Comparison of ENCODE assay signal across 15 cellular contexts in the genomic region with DNA sequence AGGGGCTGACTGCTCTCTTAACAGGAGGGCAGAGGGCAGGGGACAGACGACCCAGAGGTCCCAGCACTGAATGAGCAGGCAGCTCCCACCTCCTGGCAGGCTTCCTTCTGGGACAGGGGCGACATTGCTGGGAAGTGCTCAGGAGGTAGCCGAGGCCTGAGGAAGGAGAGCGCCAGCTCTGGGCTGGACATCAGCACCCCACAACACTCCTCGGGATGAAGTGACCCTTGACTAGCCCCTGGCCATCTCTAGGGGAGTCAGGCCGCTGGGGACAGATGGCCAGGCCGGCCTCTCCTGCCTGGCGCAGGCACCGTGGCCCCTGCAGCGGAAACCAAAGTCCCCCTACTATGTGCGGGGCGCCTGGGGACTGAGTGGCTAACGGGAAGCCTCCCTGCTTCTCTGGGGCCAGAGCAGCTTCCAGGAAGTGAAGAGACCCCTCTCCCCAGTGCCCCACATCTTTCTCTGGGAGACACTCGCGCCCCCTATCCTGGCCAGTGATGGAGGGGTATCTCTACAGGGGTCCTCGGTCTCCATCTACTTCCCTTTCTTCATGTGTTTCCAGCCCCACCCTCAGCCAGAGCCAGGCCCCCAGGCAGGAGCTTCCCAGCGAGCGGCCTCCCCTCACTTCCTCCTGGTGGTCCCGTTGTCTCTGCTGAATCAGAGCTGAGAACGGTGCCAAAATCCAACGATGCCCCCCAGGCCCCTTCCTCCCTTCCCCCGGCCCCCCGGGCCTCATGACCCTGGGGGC. TPM values are rescaled to one million over a fixed set of nuclear protein-coding genes. Genes with fewer than 3 reads are reported as not detected.
DNase-seq lines count a peak whose midpoint lies in the region; ATAC-seq, FAIRE-seq and TF ChIP-seq lines count a peak whose summit lies in the region.
"Had no signal": no experiment of that assay in that cellular context is flagged by ENCODE, and none has a peak within 500 bp of the region (broad histone marks: within the 10 kb centered on the region; RNA-seq: fewer than 3 reads in every experiment).

No MANE protein-coding gene starts in this region.

- H3K9me3 ChIP-seq in HepG2 (ENCODE audit: low read length) = no peaks in the 10 kb centered on the region
- H3K9me3 ChIP-seq in right lobe of liver = no peaks in the 10 kb centered on the region
- H3K9me3 ChIP-seq in PC-3 (ENCODE audit: low read length) = no peaks in the 10 kb centered on the region
- H3K9me3 ChIP-seq in BE2C = no peaks in the 10 kb centered on the region

- CTCF ChIA-PET in HepG2 (lab: Yijun Ruan, JAX; ENCODE audit: low intra/inter-chr PET ratio, low total read pairs) = no interaction called here
- CTCF ChIA-PET in PC-3 (lab: Charles Lee) = no interaction called here

- H3K9ac ChIP-seq in HepG2 (ENCODE audit: insufficient read depth, low read depth, low read length) (no peak overlapping the region), PC-3 (ENCODE audit: low read length) (no peak overlapping the region)

- H3K9me2 ChIP-seq in PC-3 (replicated peaks; ENCODE audit: low read length) = no peaks in the 10 kb centered on the region

- ATAC-seq in HepG2 (no peak), right lobe of liver (no peak), PC-3 (no peak)
- ATAC-seq: Right ventricle myocardium inferior had no signal

- TF ChIP-seq EP300 in HepG2 (IDR thresholded peaks at IDR 0.05; ENCODE audit: low read depth in 2 of 2, low read length in 2 of 2) (no peak), HepG2 (CRISPR knock-in tag; IDR thresholded peaks at IDR 0.05; ENCODE audit: borderline replicate concordance) (no peak)

- H3F3A ChIP-seq in PC-3 (ENCODE audit: low read length, unreplicated experiment) = no peaks in the 10 kb centered on the region

- intact Hi-C loops in HepG2 (cut with micrococcal nuclease; ENCODE audit: unreplicated experiment) (no loop called here), right lobe of liver (cut with DNase I) (no loop called here), PC-3 (cut with micrococcal nuclease) (no loop called here)

- in situ Hi-C loops in HepG2 (cut with HindIII; ENCODE audit: extremely low pct_ligation_motif_present, low pct_unique_long_range_greater_than_20kb) = no loop called here

- TF ChIP-seq CTCF in HepG2 (CRISPR knock-in tag; IDR thresholded peaks at IDR 0.05) = no peak
- no peak for TF ChIP-seq CTCF in right lobe of liver (IDR thresholded peaks at IDR 0.05)
- no peak for TF ChIP-seq CTCF in PC-3 (conservative IDR thresholded peaks at IDR 0.05; ENCODE audit: low read depth, low read length)
- TF ChIP-seq CTCF in glutamatergic neuron (IDR thresholded peaks at IDR 0.05; ENCODE audit: partially characterized antibody, unreplicated experiment) = no peak
- no peak for TF ChIP-seq CTCF in BE2C (IDR thresholded peaks at IDR 0.05; ENCODE audit: low read depth, low read length)

- no peak for DNase-seq in HepG2 (ENCODE audit: low spot score)
- no peak for DNase-seq in right lobe of liver
- DNase-seq in PC-3 = no peak
- peak; percentile 24 for DNase-seq in glutamatergic neuron
- DNase-seq in stimulated activated CD4-positive, alpha-beta T cell treated with anti-CD3 and anti-CD28 coated beads, Interleukin-4, amount 100 ng/mL, for 1 hour = no peak
- no peak for DNase-seq in NCI-H1105 treated with DMSO at 0.1 percent for 48 hours (lab: John Stamatoyannopoulos, UW)
- DNase-seq in activated CD4-positive, CD25-positive, alpha-beta regulatory T cell (lab: John Stamatoyannopoulos, UW) = no peak
- DNase-seq in BE2C = no peak
- DNase-seq: Kasumi-1, NCI-H187 treated with DMSO at 0.1 percent for 48 hours, NCI-H446, NCI-H748 treated with DMSO at 0.1 percent for 48 hours had no signal

- WGBS in HepG2 (ENCODE audit: low lambda C conversion rate) = 68% methylated on average over 17 of the region's 23 CpGs
- WGBS in right lobe of liver (ENCODE audit: insufficient coverage, low coverage, low lambda C conversion rate, missing lambda C conversion rate) = 74% methylated on average over 8 of the region's 23 CpGs

- H4K20me1 ChIP-seq in HepG2 (ENCODE audit: insufficient read depth, low read length) = no peaks in the 10 kb centered on the region
- no peaks in the 10 kb centered on the region for H4K20me1 ChIP-seq in PC-3 (ENCODE audit: low read length)

- H2AFZ ChIP-seq in HepG2 (ENCODE audit: low read length) (no peak overlapping the region), PC-3 (ENCODE audit: low read length) (no peak overlapping the region)

- no peak for FAIRE-seq in HepG2 (lab: Jason Lieb, UNC)

- H3K27ac Mint-ChIP-seq in glutamatergic neuron (ENCODE audit: unreplicated experiment) = no peak overlapping the region

- H3K4me1 Mint-ChIP-seq in glutamatergic neuron (ENCODE audit: low read depth, unreplicated experiment) = peaks cover 1% of the 10 kb centered on the region

- peaks cover 22% of the 10 kb centered on the region for H3K27me3 Mint-ChIP-seq in glutamatergic neuron (ENCODE audit: unreplicated experiment)

- H3K36me3 Mint-ChIP-seq in glutamatergic neuron (ENCODE audit: unreplicated experiment) = no peaks in the 10 kb centered on the region

- H3K4me3 ChIP-seq in HepG2 (replicated peaks in 1 of 3; ENCODE audit: insufficient read depth in 1 of 3, low read depth in 2 of 3, low read length in 3 of 3) = peak overlapping the region in 1 of 3 experiments; percentile 27; a peak in 1 of 6 replicates
- H3K4me3 ChIP-seq in right lobe of liver = no peak overlapping the region
- no peak overlapping the region for H3K4me3 ChIP-seq in PC-3 (ENCODE audit: low read length)
- H3K4me3 ChIP-seq in BE2C (ENCODE audit: low read depth, low read length) = no peak overlapping the region

- H3K79me2 ChIP-seq in HepG2 (ENCODE audit: insufficient read depth, low read length) (no peaks in the 10 kb centered on the region), PC-3 (ENCODE audit: low read length) (no peaks in the 10 kb centered on the region)

- POLR2A ChIA-PET in HepG2 (lab: Yijun Ruan, JAX) (interaction anchor here (1.1 to 1.4 kb wide), 2 partner anchors 11 to 56 kb away, joined by 3 read pairs; a partner anchor contains a TSS), PC-3 (lab: Charles Lee; ENCODE audit: unreplicated experiment) (interaction anchor here (0.5 kb wide), 1 partner anchor 139 kb away, joined by 3 read pairs; no protein-coding TSS in a partner anchor)

- H3K4me3 Mint-ChIP-seq in glutamatergic neuron (ENCODE audit: unreplicated experiment) = no peak overlapping the region

- no TSS peak for BruUV-seq in HepG2 (replicated peaks; lab: Mats Ljungman, UMichigan)
- BruUV-seq in PC-3 (replicated peaks; lab: Mats Ljungman, UMichigan) = TSS peak; percentile 15

- no peaks in the 10 kb centered on the region for H3K27me3 ChIP-seq in HepG2 (ENCODE audit: control insufficient read depth in 1 of 2, insufficient read depth in 2 of 2, low read length in 2 of 2)
- no peaks in the 10 kb centered on the region for H3K27me3 ChIP-seq in right lobe of liver
- H3K27me3 ChIP-seq in PC-3 (ENCODE audit: low read length) = no peaks in the 10 kb centered on the region
- no peaks in the 10 kb centered on the region for H3K27me3 ChIP-seq in BE2C

- H3K4me1 ChIP-seq in HepG2 (ENCODE audit: insufficient read depth, low read length) = peaks cover 44% of the 10 kb centered on the region
- peaks cover 0 to 6% (median 0%) of the 10 kb centered on the region in 4 donors for H3K4me1 ChIP-seq in right lobe of liver
- H3K4me1 ChIP-seq in PC-3 (ENCODE audit: insufficient read depth, low read length) = peaks cover 4% of the 10 kb centered on the region; the same call in 1 of the 2 replicates
- H3K4me1 ChIP-seq in BE2C = peaks cover 7% of the 10 kb centered on the region; the same call in 1 of the 2 replicates

- H3K9me3 Mint-ChIP-seq in glutamatergic neuron (ENCODE audit: unreplicated experiment) = peaks cover 13% of the 10 kb centered on the region

- H3K4me2 ChIP-seq in HepG2 (ENCODE audit: low read depth, low read length) (peak overlapping the region; percentile 68; the same call in 1 of the 2 replicates), PC-3 (ENCODE audit: low read length) (no peak overlapping the region)

- no peak for TF ChIP-seq POLR2A in HepG2 (IDR thresholded peaks at IDR 0.05; ENCODE audit: insufficient read depth in 1 of 2, low read depth in 2 of 2, low read length in 2 of 2)
- TF ChIP-seq POLR2A in right lobe of liver (IDR thresholded peaks at IDR 0.05) = no peak

- no peak overlapping the region for H3K27ac ChIP-seq in HepG2 (ENCODE audit: extremely low read length, insufficient read depth, low read length)
- no peak overlapping the region for H3K27ac ChIP-seq in right lobe of liver
- no peak overlapping the region for H3K27ac ChIP-seq in PC-3 (ENCODE audit: low read length)

- no peak for TF ChIP-seq RAD21 in HepG2 (CRISPR knock-in tag; IDR thresholded peaks at IDR 0.05)

- no peaks in the 10 kb centered on the region for H3K36me3 ChIP-seq in HepG2 (replicated peaks in 1 of 2; ENCODE audit: control insufficient read depth in 1 of 2, insufficient read depth in 2 of 2, low read length in 2 of 2)
- H3K36me3 ChIP-seq in right lobe of liver = no peaks in the 10 kb centered on the region
- no peaks in the 10 kb centered on the region for H3K36me3 ChIP-seq in PC-3 (ENCODE audit: low read depth, low read length)
- H3K36me3 ChIP-seq in BE2C = no peaks in the 10 kb centered on the region

RNA-seq across cellular contexts. Expression of a gene that starts 10.0 kb away (rescaled TPM):
- total RNA-seq in HepG2 (2016; rRNA removed; fragmentation: Illumina TruSeq; extraction: Trizol) (0.07 TPM in 2 replicates), right lobe of liver (under 1 TPM in 4 of 6 experiments, not detected in 2; 0.07 to 0.37 (median 0.12) TPM), PC-3 (2014; rRNA removed) (2.4 and 2.5 TPM in 2 replicates), glutamatergic neuron (ENCODE audit: unreplicated experiment) (37.4 TPM)
- total RNA-seq in HepG2 (2016; cell fraction: cytosol; rRNA removed; fragmentation: Illumina TruSeq; extraction: Trizol; ENCODE audit: low read depth) = 0.30 TPM in 1 of 2 replicates, not detected in the other
- 0.09 and 0.30 TPM in 2 replicates for total RNA-seq in HepG2 (2016; cell fraction: insoluble cytoplasmic fraction; rRNA removed; fragmentation: Illumina TruSeq; extraction: Trizol)
- total RNA-seq in HepG2 (2016; cell fraction: membrane; rRNA removed; fragmentation: Illumina TruSeq; extraction: Trizol) = 0.15 and 0.17 TPM in 2 replicates
- total RNA-seq in HepG2 (2016; cell fraction: nucleus; rRNA removed; fragmentation: Illumina TruSeq; extraction: Trizol) = 0.09 and 0.22 TPM in 2 replicates
- polyA plus RNA-seq in HepG2 (2011; rRNA removed) = 0.17 TPM in 2 replicates
- 0.05 and 0.13 TPM in 2 replicates for polyA plus RNA-seq in HepG2 (2011; cell fraction: cytosol; rRNA removed)
- polyA plus RNA-seq in HepG2 (2011; cell fraction: nucleus; rRNA removed) = 0.73 and 1.3 TPM in 2 replicates
- 1.5 and 1.8 TPM in 2 replicates for polyA plus RNA-seq in HepG2 (2012)
- polyA plus RNA-seq in HepG2 (2016; cell fraction: cytosol; fragmentation: Illumina TruSeq; extraction: Trizol; ENCODE audit: low read depth) = 0.23 and 0.25 TPM in 2 replicates
- polyA plus RNA-seq in HepG2 (2016; cell fraction: insoluble cytoplasmic fraction; fragmentation: Illumina TruSeq; extraction: Trizol; ENCODE audit: low read depth) = 0.54 and 0.83 TPM in 2 replicates
- polyA plus RNA-seq in HepG2 (2016; cell fraction: membrane; fragmentation: Illumina TruSeq; extraction: Trizol; ENCODE audit: low read depth) = 0.34 and 0.41 TPM in 2 replicates
- polyA plus RNA-seq in HepG2 (2016; cell fraction: nucleus; fragmentation: Illumina TruSeq; extraction: Trizol; ENCODE audit: insufficient read depth, low read depth) = 1.3 and 1.5 TPM in 2 replicates
- polyA minus RNA-seq in HepG2 (2011; rRNA and poly(A)+ RNA removed; ENCODE audit: low replicate concordance) = 0.34 TPM in 1 of 2 replicates, not detected in the other
- polyA minus RNA-seq in HepG2 (2011; cell fraction: cytosol; rRNA and poly(A)+ RNA removed) = 0.97 and 1.1 TPM in 2 replicates
- 0.25 and 0.26 TPM in 2 replicates for polyA minus RNA-seq in HepG2 (2011; cell fraction: nucleus; rRNA and poly(A)+ RNA removed)
- polyA plus RNA-seq in BE2C (2012; ENCODE audit: insufficient read depth, insufficient read length, low read depth) = 5.3 TPM
- total RNA-seq: H4, Right ventricle myocardium inferior had no signal
- polyA plus RNA-seq: BJ had no signal

RNA-seq across cellular contexts. Expression of a gene that starts 24.2 kb away (rescaled TPM):
- total RNA-seq in HepG2 (2016; rRNA removed; fragmentation: Illumina TruSeq; extraction: Trizol) = 4.0 and 8.0 TPM in 2 replicates
- total RNA-seq in HepG2 (2016; cell fraction: cytosol; rRNA removed; fragmentation: Illumina TruSeq; extraction: Trizol; ENCODE audit: low read depth) = 0.97 and 1.0 TPM in 2 replicates
- total RNA-seq in HepG2 (2016; cell fraction: insoluble cytoplasmic fraction; rRNA removed; fragmentation: Illumina TruSeq; extraction: Trizol) = 4.0 and 9.1 TPM in 2 replicates
- total RNA-seq in HepG2 (2016; cell fraction: membrane; rRNA removed; fragmentation: Illumina TruSeq; extraction: Trizol) = 2.2 and 3.4 TPM in 2 replicates
- 7.5 and 8.2 TPM in 2 replicates for total RNA-seq in HepG2 (2016; cell fraction: nucleus; rRNA removed; fragmentation: Illumina TruSeq; extraction: Trizol)
- 10.3 and 14.6 TPM in 2 replicates for polyA plus RNA-seq in HepG2 (2011; rRNA removed)
- 6.6 and 7.8 TPM in 2 replicates for polyA plus RNA-seq in HepG2 (2011; cell fraction: cytosol; rRNA removed)
- 7.6 and 8.4 TPM in 2 replicates for polyA plus RNA-seq in HepG2 (2011; cell fraction: nucleus; rRNA removed)
- 10.1 and 12.0 TPM in 2 replicates for polyA plus RNA-seq in HepG2 (2012)
- 0.41 and 0.42 TPM in 2 replicates for polyA plus RNA-seq in HepG2 (2016; cell fraction: cytosol; fragmentation: Illumina TruSeq; extraction: Trizol; ENCODE audit: low read depth)
- 2.8 and 3.6 TPM in 2 replicates for polyA plus RNA-seq in HepG2 (2016; cell fraction: insoluble cytoplasmic fraction; fragmentation: Illumina TruSeq; extraction: Trizol; ENCODE audit: low read depth)
- polyA plus RNA-seq in HepG2 (2016; cell fraction: membrane; fragmentation: Illumina TruSeq; extraction: Trizol; ENCODE audit: low read depth) = 0.65 and 1.00 TPM in 2 replicates
- polyA plus RNA-seq in HepG2 (2016; cell fraction: nucleus; fragmentation: Illumina TruSeq; extraction: Trizol; ENCODE audit: insufficient read depth, low read depth) = 8.0 and 10.3 TPM in 2 replicates
- polyA minus RNA-seq in HepG2 (2011; rRNA and poly(A)+ RNA removed; ENCODE audit: low replicate concordance) = 13.5 and 26.2 TPM in 2 replicates
- 10.5 and 13.4 TPM in 2 replicates for polyA minus RNA-seq in HepG2 (2011; cell fraction: cytosol; rRNA and poly(A)+ RNA removed)
- polyA minus RNA-seq in HepG2 (2011; cell fraction: nucleus; rRNA and poly(A)+ RNA removed) = 5.5 and 7.0 TPM in 2 replicates
- total RNA-seq in right lobe of liver = 1 to 10 TPM; 1.5 to 9.6 (median 3.5) TPM
- total RNA-seq in PC-3 (2014; rRNA removed) = 30.8 and 35.3 TPM in 2 replicates
- total RNA-seq in glutamatergic neuron (ENCODE audit: unreplicated experiment) = not detected
- polyA plus RNA-seq in BE2C (2012; ENCODE audit: insufficient read depth, insufficient read length, low read depth) = 0.45 TPM

RNA-seq across cellular contexts. Expression of a gene that starts 34.1 kb away (rescaled TPM):
- 1.3 and 1.7 TPM in 2 replicates for total RNA-seq in HepG2 (2016; rRNA removed; fragmentation: Illumina TruSeq; extraction: Trizol)
- 0.61 and 0.62 TPM in 2 replicates for total RNA-seq in HepG2 (2016; cell fraction: cytosol; rRNA removed; fragmentation: Illumina TruSeq; extraction: Trizol; ENCODE audit: low read depth)
- total RNA-seq in HepG2 (2016; cell fraction: insoluble cytoplasmic fraction; rRNA removed; fragmentation: Illumina TruSeq; extraction: Trizol) = 1.1 and 1.6 TPM in 2 replicates
- total RNA-seq in HepG2 (2016; cell fraction: membrane; rRNA removed; fragmentation: Illumina TruSeq; extraction: Trizol) = 1.6 and 1.7 TPM in 2 replicates
- 1.2 and 1.7 TPM in 2 replicates for total RNA-seq in HepG2 (2016; cell fraction: nucleus; rRNA removed; fragmentation: Illumina TruSeq; extraction: Trizol)
- polyA plus RNA-seq in HepG2 (2011; rRNA removed) = 2.4 and 3.1 TPM in 2 replicates
- polyA plus RNA-seq in HepG2 (2011; cell fraction: cytosol; rRNA removed) = 2.1 and 2.9 TPM in 2 replicates
- polyA plus RNA-seq in HepG2 (2011; cell fraction: nucleus; rRNA removed) = 8.0 and 8.2 TPM in 2 replicates
- 3.2 TPM in 2 replicates for polyA plus RNA-seq in HepG2 (2012)
- polyA plus RNA-seq in HepG2 (2016; cell fraction: cytosol; fragmentation: Illumina TruSeq; extraction: Trizol; ENCODE audit: low read depth) = 0.58 and 0.84 TPM in 2 replicates
- 1.7 and 2.0 TPM in 2 replicates for polyA plus RNA-seq in HepG2 (2016; cell fraction: insoluble cytoplasmic fraction; fragmentation: Illumina TruSeq; extraction: Trizol; ENCODE audit: low read depth)
- 1.4 and 1.6 TPM in 2 replicates for polyA plus RNA-seq in HepG2 (2016; cell fraction: membrane; fragmentation: Illumina TruSeq; extraction: Trizol; ENCODE audit: low read depth)
- 3.6 and 4.8 TPM in 2 replicates for polyA plus RNA-seq in HepG2 (2016; cell fraction: nucleus; fragmentation: Illumina TruSeq; extraction: Trizol; ENCODE audit: insufficient read depth, low read depth)
- polyA minus RNA-seq in HepG2 (2011; rRNA and poly(A)+ RNA removed; ENCODE audit: low replicate concordance) = 6.3 and 14.8 TPM in 2 replicates
- 1.1 and 1.3 TPM in 2 replicates for polyA minus RNA-seq in HepG2 (2011; cell fraction: cytosol; rRNA and poly(A)+ RNA removed)
- 1.9 and 2.9 TPM in 2 replicates for polyA minus RNA-seq in HepG2 (2011; cell fraction: nucleus; rRNA and poly(A)+ RNA removed)
- 1 to 10 TPM; 3.7 to 6.3 (median 4.9) TPM for total RNA-seq in right lobe of liver
- total RNA-seq in PC-3 (2014; rRNA removed) = 29.5 and 42.4 TPM in 2 replicates
- 36.4 TPM for total RNA-seq in glutamatergic neuron (ENCODE audit: unreplicated experiment)
- polyA plus RNA-seq in BE2C (2012; ENCODE audit: insufficient read depth, insufficient read length, low read depth) = 22.4 TPM

RNA-seq across cellular contexts. Expression of a gene that starts 39.5 kb away (rescaled TPM):
- 8.7 and 10.8 TPM in 2 replicates for total RNA-seq in HepG2 (2016; rRNA removed; fragmentation: Illumina TruSeq; extraction: Trizol)
- 3.9 and 4.1 TPM in 2 replicates for total RNA-seq in HepG2 (2016; cell fraction: cytosol; rRNA removed; fragmentation: Illumina TruSeq; extraction: Trizol; ENCODE audit: low read depth)
- 7.6 and 11.7 TPM in 2 replicates for total RNA-seq in HepG2 (2016; cell fraction: insoluble cytoplasmic fraction; rRNA removed; fragmentation: Illumina TruSeq; extraction: Trizol)
- total RNA-seq in HepG2 (2016; cell fraction: membrane; rRNA removed; fragmentation: Illumina TruSeq; extraction: Trizol) = 11.5 and 13.1 TPM in 2 replicates
- 8.3 and 8.5 TPM in 2 replicates for total RNA-seq in HepG2 (2016; cell fraction: nucleus; rRNA removed; fragmentation: Illumina TruSeq; extraction: Trizol)
- 9.0 and 14.8 TPM in 2 replicates for polyA plus RNA-seq in HepG2 (2011; rRNA removed)
- 8.8 and 11.2 TPM in 2 replicates for polyA plus RNA-seq in HepG2 (2011; cell fraction: cytosol; rRNA removed)
- 42.0 and 50.6 TPM in 2 replicates for polyA plus RNA-seq in HepG2 (2011; cell fraction: nucleus; rRNA removed)
- polyA plus RNA-seq in HepG2 (2012) = 17.3 and 19.9 TPM in 2 replicates
- 3.9 and 4.4 TPM in 2 replicates for polyA plus RNA-seq in HepG2 (2016; cell fraction: cytosol; fragmentation: Illumina TruSeq; extraction: Trizol; ENCODE audit: low read depth)
- 10.5 and 15.1 TPM in 2 replicates for polyA plus RNA-seq in HepG2 (2016; cell fraction: insoluble cytoplasmic fraction; fragmentation: Illumina TruSeq; extraction: Trizol; ENCODE audit: low read depth)
- polyA plus RNA-seq in HepG2 (2016; cell fraction: membrane; fragmentation: Illumina TruSeq; extraction: Trizol; ENCODE audit: low read depth) = 8.5 and 10.6 TPM in 2 replicates
- polyA plus RNA-seq in HepG2 (2016; cell fraction: nucleus; fragmentation: Illumina TruSeq; extraction: Trizol; ENCODE audit: insufficient read depth, low read depth) = 25.7 and 31.5 TPM in 2 replicates
- 17.6 and 23.5 TPM in 2 replicates for polyA minus RNA-seq in HepG2 (2011; rRNA and poly(A)+ RNA removed; ENCODE audit: low replicate concordance)
- polyA minus RNA-seq in HepG2 (2011; cell fraction: cytosol; rRNA and poly(A)+ RNA removed) = 10.0 and 13.0 TPM in 2 replicates
- 11.2 and 11.7 TPM in 2 replicates for polyA minus RNA-seq in HepG2 (2011; cell fraction: nucleus; rRNA and poly(A)+ RNA removed)
- 10 to 100 TPM in 5 of 6 experiments, 1 to 10 TPM in 1; 9.7 to 22.1 (median 15.6) TPM for total RNA-seq in right lobe of liver
- total RNA-seq in PC-3 (2014; rRNA removed) = 39.3 and 40.5 TPM in 2 replicates
- total RNA-seq in glutamatergic neuron (ENCODE audit: unreplicated experiment) = 44.2 TPM
- polyA plus RNA-seq in BE2C (2012; ENCODE audit: insufficient read depth, insufficient read length, low read depth) = 86.4 TPM

RNA-seq across cellular contexts. Expression of a gene that starts 50.5 kb away (rescaled TPM):
- total RNA-seq in HepG2 (2016; rRNA removed; fragmentation: Illumina TruSeq; extraction: Trizol) (0.83 and 1.0 TPM in 2 replicates), right lobe of liver (1 to 10 TPM in 3 of 6 experiments, under 1 TPM in 3; 0.42 to 2.9 (median 1.3) TPM), PC-3 (2014; rRNA removed) (10.5 and 15.5 TPM in 2 replicates), glutamatergic neuron (ENCODE audit: unreplicated experiment) (0.69 TPM)
- 3.2 and 3.7 TPM in 2 replicates for total RNA-seq in HepG2 (2016; cell fraction: cytosol; rRNA removed; fragmentation: Illumina TruSeq; extraction: Trizol; ENCODE audit: low read depth)
- total RNA-seq in HepG2 (2016; cell fraction: insoluble cytoplasmic fraction; rRNA removed; fragmentation: Illumina TruSeq; extraction: Trizol) = 0.56 and 1.1 TPM in 2 replicates
- total RNA-seq in HepG2 (2016; cell fraction: membrane; rRNA removed; fragmentation: Illumina TruSeq; extraction: Trizol) = 1.6 and 2.1 TPM in 2 replicates
- 0.81 TPM in 1 of 2 replicates, not detected in the other for total RNA-seq in HepG2 (2016; cell fraction: nucleus; rRNA removed; fragmentation: Illumina TruSeq; extraction: Trizol)
- 0.14 and 0.20 TPM in 2 replicates for polyA plus RNA-seq in HepG2 (2011; rRNA removed)
- polyA plus RNA-seq in HepG2 (2011; cell fraction: cytosol; rRNA removed) = 0.25 and 0.55 TPM in 2 replicates
- polyA plus RNA-seq in HepG2 (2011; cell fraction: nucleus; rRNA removed) = 1.0 and 1.6 TPM in 2 replicates
- polyA plus RNA-seq in HepG2 (2012) = 0.25 and 0.69 TPM in 2 replicates
- polyA plus RNA-seq in HepG2 (2016; cell fraction: cytosol; fragmentation: Illumina TruSeq; extraction: Trizol; ENCODE audit: low read depth) = 7.2 and 8.1 TPM in 2 replicates
- 0.49 and 1.4 TPM in 2 replicates for polyA plus RNA-seq in HepG2 (2016; cell fraction: insoluble cytoplasmic fraction; fragmentation: Illumina TruSeq; extraction: Trizol; ENCODE audit: low read depth)
- polyA plus RNA-seq in HepG2 (2016; cell fraction: membrane; fragmentation: Illumina TruSeq; extraction: Trizol; ENCODE audit: low read depth) = 4.1 and 4.2 TPM in 2 replicates
- 0.90 and 1.3 TPM in 2 replicates for polyA plus RNA-seq in HepG2 (2016; cell fraction: nucleus; fragmentation: Illumina TruSeq; extraction: Trizol; ENCODE audit: insufficient read depth, low read depth)
- polyA minus RNA-seq in HepG2 (2011; rRNA and poly(A)+ RNA removed; ENCODE audit: low replicate concordance) = 0.30 and 1.5 TPM in 2 replicates
- polyA minus RNA-seq in HepG2 (2011; cell fraction: cytosol; rRNA and poly(A)+ RNA removed) = not detected in 2 replicates
- polyA minus RNA-seq in HepG2 (2011; cell fraction: nucleus; rRNA and poly(A)+ RNA removed) = not detected in 2 replicates
- 20.0 TPM for polyA plus RNA-seq in BE2C (2012; ENCODE audit: insufficient read depth, insufficient read length, low read depth)
- total RNA-seq: H4 had no signal

Comparison
In these comparisons a context has a peak if more than half of its experiments do, and no peak if none do; other contexts are left out.
1. RNA of a gene that starts 10.0 kb away (total RNA-seq): 37.4 TPM in glutamatergic neuron (single experiment); 2.4 to 2.5 TPM in PC-3, 0.07 to 0.37 TPM in right lobe of liver and 0.07 to 0.30 TPM in HepG2; every median in the first group is over 10 times any median in the second.